1 cellular context compared by ENCODE assay signal in the genomic region with DNA sequence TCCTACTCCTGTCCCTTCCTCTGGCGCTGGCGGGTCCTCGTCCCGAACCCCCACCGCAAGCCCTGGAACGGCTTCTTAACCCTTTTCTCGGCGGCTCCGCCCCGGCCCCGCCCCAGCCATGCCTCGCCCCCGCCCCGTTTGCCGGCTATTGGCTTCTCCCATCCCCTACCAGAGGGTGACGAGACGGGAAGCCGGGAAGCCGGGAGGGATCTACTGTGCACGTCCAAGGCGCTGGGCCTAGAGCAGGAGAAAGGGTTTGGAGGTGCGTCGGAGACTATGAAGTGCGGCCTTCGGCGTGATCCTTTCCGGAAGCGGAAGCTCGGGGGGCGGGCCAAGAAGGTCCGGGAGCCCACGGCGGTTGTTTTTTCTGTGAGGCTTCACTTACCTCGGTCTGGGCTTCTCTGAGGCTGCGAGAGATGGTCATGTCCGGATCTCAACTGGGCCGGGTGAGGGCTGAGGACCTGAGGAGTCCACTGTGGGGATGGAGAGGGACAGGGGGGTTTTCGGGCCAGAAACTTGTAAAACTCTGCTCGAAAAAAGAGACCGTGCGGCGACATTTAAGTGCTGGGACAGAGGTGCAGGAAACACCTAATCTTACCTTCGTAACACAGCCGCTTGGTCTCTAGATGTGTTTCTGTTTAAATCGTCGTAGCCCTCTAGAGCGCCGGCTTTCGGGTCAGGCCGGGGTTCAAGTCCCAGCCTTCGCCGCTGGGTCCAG.
TF ChIP-seq lines count a peak whose summit lies in the region.

No MANE protein-coding gene starts in this region.

TF ChIP-seq in HepG2, 621 proteins besides CTCF, POLR2A, EP300 and RAD21 (continued from another document and continues in another):
- TF ChIP-seq, protein P1, sequence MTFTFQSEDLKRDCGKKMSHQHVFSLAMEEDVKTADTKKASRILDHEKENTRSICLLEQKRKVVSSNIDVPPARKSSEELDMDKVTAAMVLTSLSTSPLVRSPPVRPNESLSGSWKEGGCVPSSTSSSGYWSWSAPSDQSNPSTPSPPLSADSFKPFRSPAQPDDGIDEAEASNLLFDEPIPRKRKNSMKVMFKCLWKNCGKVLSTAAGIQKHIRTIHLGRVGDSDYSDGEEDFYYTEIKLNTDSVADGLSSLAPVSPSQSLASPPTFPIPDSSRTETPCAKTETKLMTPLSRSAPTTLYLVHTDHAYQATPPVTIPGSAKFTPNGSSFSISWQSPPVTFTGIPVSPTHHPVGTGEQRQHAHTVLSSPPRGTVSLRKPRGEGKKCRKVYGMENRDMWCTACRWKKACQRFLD (CRISPR knock-in tag; IDR thresholded peaks at IDR 0.05; ENCODE audit: borderline replicate concordance): no peak
- no peak for TF ChIP-seq ZNF34 (CRISPR knock-in tag; IDR thresholded peaks at IDR 0.05; ENCODE audit: borderline replicate concordance)
- no peak for TF ChIP-seq LCORL (IDR thresholded peaks at IDR 0.05)
- TF ChIP-seq LCORL (CRISPR knock-in tag; IDR thresholded peaks at IDR 0.05): no peak
- TF ChIP-seq ZNF256 (CRISPR knock-in tag; conservative IDR thresholded peaks at IDR 0.05): no peak
- no peak for TF ChIP-seq ZFP37 (CRISPR knock-in tag; IDR thresholded peaks at IDR 0.05; ENCODE audit: borderline replicate concordance)
- no peak for TF ChIP-seq ZIK1 (CRISPR knock-in tag; IDR thresholded peaks at IDR 0.05; ENCODE audit: borderline replicate concordance, low read depth)
- no peak for TF ChIP-seq PPARG (CRISPR knock-in tag; conservative IDR thresholded peaks at IDR 0.05)
- no peak for TF ChIP-seq ZNF136 (CRISPR knock-in tag; IDR thresholded peaks at IDR 0.05; ENCODE audit: low read depth)
- TF ChIP-seq NR2F6 (IDR thresholded peaks at IDR 0.05): no peak
- no peak for TF ChIP-seq NR2F6 (CRISPR knock-in tag; IDR thresholded peaks at IDR 0.05)
- TF ChIP-seq, protein P2, sequence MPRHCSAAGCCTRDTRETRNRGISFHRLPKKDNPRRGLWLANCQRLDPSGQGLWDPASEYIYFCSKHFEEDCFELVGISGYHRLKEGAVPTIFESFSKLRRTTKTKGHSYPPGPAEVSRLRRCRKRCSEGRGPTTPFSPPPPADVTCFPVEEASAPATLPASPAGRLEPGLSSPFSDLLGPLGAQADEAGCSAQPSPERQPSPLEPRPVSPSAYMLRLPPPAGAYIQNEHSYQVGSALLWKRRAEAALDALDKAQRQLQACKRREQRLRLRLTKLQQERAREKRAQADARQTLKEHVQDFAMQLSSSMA (CRISPR knock-in tag; IDR thresholded peaks at IDR 0.05): no peak
- TF ChIP-seq, protein P3, sequence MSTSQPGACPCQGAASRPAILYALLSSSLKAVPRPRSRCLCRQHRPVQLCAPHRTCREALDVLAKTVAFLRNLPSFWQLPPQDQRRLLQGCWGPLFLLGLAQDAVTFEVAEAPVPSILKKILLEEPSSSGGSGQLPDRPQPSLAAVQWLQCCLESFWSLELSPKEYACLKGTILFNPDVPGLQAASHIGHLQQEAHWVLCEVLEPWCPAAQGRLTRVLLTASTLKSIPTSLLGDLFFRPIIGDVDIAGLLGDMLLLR (CRISPR knock-in tag; IDR thresholded peaks at IDR 0.05): no peak
- no peak for TF ChIP-seq ASH2L (IDR thresholded peaks at IDR 0.05; ENCODE audit: insufficient read length, low read depth, low read length)
- no peak for TF ChIP-seq HNRNPUL1 (IDR thresholded peaks at IDR 0.05; ENCODE audit: low read depth, low read length)
- no peak for TF ChIP-seq RBM22 (optimal IDR thresholded peaks at IDR 0.05; ENCODE audit: low read length)
- no peak for TF ChIP-seq ZNF569 (CRISPR knock-in tag; IDR thresholded peaks at IDR 0.05; ENCODE audit: borderline replicate concordance)
- TF ChIP-seq, protein P4, sequence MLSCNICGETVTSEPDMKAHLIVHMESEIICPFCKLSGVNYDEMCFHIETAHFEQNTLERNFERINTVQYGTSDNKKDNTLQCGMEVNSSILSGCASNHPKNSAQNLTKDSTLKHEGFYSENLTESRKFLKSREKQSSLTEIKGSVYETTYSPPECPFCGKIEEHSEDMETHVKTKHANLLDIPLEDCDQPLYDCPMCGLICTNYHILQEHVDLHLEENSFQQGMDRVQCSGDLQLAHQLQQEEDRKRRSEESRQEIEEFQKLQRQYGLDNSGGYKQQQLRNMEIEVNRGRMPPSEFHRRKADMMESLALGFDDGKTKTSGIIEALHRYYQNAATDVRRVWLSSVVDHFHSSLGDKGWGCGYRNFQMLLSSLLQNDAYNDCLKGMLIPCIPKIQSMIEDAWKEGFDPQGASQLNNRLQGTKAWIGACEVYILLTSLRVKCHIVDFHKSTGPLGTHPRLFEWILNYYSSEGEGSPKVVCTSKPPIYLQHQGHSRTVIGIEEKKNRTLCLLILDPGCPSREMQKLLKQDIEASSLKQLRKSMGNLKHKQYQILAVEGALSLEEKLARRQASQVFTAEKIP (CRISPR knock-in tag; IDR thresholded peaks at IDR 0.05; ENCODE audit: borderline replicate concordance): no peak
- no peak for TF ChIP-seq ERF (CRISPR knock-in tag; IDR thresholded peaks at IDR 0.05)
- no peak for TF ChIP-seq ZFP82 (CRISPR knock-in tag; IDR thresholded peaks at IDR 0.05; ENCODE audit: borderline replicate concordance)
- peak; percentile 79 for TF ChIP-seq BORCS8-MEF2B (CRISPR knock-in tag; IDR thresholded peaks at IDR 0.05)
- TF ChIP-seq, protein P5, sequence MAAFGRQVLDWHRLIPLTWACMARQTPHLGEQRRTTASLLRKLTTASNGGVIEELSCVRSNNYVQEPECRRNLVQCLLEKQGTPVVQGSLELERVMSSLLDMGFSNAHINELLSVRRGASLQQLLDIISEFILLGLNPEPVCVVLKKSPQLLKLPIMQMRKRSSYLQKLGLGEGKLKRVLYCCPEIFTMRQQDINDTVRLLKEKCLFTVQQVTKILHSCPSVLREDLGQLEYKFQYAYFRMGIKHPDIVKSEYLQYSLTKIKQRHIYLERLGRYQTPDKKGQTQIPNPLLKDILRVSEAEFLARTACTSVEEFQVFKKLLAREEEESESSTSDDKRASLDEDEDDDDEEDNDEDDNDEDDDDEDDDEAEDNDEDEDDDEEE (CRISPR knock-in tag; IDR thresholded peaks at IDR 0.05): no peak
- 0 out of 2 replicates have a peak, but pooled peaks have one; percentile 14 for TF ChIP-seq GATAD1 (CRISPR knock-in tag; IDR thresholded peaks at IDR 0.05)
- no peak for TF ChIP-seq RFXAP (CRISPR knock-in tag; IDR thresholded peaks at IDR 0.05; ENCODE audit: borderline replicate concordance)
- no peak for TF ChIP-seq HNRNPL (IDR thresholded peaks at IDR 0.05; ENCODE audit: low read depth, low read length)
- no peak for TF ChIP-seq ZNF460 (CRISPR knock-in tag; IDR thresholded peaks at IDR 0.05; ENCODE audit: borderline replicate concordance)
- TF ChIP-seq ZNF383 (CRISPR knock-in tag; IDR thresholded peaks at IDR 0.05; ENCODE audit: borderline replicate concordance): no peak
- TF ChIP-seq GFI1 (CRISPR knock-in tag; IDR thresholded peaks at IDR 0.05; ENCODE audit: borderline replicate concordance): no peak
- TF ChIP-seq, protein P6, sequence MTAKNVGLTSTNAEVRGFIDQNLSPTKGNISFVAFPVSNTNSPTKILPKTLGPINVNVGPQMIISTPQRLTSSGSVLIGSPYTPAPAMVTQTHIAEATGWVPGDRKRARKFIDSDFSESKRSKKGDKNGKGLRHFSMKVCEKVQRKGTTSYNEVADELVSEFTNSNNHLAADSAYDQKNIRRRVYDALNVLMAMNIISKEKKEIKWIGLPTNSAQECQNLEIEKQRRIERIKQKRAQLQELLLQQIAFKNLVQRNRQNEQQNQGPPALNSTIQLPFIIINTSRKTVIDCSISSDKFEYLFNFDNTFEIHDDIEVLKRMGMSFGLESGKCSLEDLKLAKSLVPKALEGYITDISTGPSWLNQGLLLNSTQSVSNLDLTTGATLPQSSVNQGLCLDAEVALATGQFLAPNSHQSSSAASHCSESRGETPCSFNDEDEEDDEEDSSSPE (CRISPR knock-in tag; IDR thresholded peaks at IDR 0.05): 0 out of 2 replicates have a peak, but pooled peaks have one; percentile 18
- TF ChIP-seq KLF12 (CRISPR knock-in tag; IDR thresholded peaks at IDR 0.05; ENCODE audit: borderline replicate concordance): no peak
- no peak for TF ChIP-seq CBFB (CRISPR knock-in tag; IDR thresholded peaks at IDR 0.05)
- TF ChIP-seq NFRKB (IDR thresholded peaks at IDR 0.05): no peak
- TF ChIP-seq SMYD3 (CRISPR knock-in tag; IDR thresholded peaks at IDR 0.05): no peak
- TF ChIP-seq, protein P7, sequence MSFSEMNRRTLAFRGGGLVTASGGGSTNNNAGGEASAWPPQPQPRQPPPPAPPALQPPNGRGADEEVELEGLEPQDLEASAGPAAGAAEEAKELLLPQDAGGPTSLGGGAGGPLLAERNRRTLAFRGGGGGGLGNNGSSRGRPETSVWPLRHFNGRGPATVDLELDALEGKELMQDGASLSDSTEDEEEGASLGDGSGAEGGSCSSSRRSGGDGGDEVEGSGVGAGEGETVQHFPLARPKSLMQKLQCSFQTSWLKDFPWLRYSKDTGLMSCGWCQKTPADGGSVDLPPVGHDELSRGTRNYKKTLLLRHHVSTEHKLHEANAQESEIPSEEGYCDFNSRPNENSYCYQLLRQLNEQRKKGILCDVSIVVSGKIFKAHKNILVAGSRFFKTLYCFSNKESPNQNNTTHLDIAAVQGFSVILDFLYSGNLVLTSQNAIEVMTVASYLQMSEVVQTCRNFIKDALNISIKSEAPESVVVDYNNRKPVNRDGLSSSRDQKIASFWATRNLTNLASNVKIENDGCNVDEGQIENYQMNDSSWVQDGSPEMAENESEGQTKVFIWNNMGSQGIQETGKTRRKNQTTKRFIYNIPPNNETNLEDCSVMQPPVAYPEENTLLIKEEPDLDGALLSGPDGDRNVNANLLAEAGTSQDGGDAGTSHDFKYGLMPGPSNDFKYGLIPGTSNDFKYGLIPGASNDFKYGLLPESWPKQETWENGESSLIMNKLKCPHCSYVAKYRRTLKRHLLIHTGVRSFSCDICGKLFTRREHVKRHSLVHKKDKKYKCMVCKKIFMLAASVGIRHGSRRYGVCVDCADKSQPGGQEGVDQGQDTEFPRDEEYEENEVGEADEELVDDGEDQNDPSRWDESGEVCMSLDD (CRISPR knock-in tag; IDR thresholded peaks at IDR 0.05; ENCODE audit: borderline replicate concordance): no peak
- TF ChIP-seq SAP130 (CRISPR knock-in tag; IDR thresholded peaks at IDR 0.05; ENCODE audit: low read depth): peak; percentile 53
- TF ChIP-seq NR3C1 (CRISPR knock-in tag; IDR thresholded peaks at IDR 0.05): no peak
- TF ChIP-seq RXRB (CRISPR knock-in tag; IDR thresholded peaks at IDR 0.05; ENCODE audit: borderline replicate concordance): 0 out of 2 replicates have a peak, but pooled peaks have one; percentile 16
- peak; percentile 70; the same call in 1 of the 2 replicates for TF ChIP-seq ZNF274 (CRISPR knock-in tag; IDR thresholded peaks at IDR 0.05)
- no peak for TF ChIP-seq ZSCAN12 (CRISPR knock-in tag; IDR thresholded peaks at IDR 0.05)
- no peak; the same call in 1 of the 2 replicates for TF ChIP-seq MTA1 (CRISPR knock-in tag; IDR thresholded peaks at IDR 0.05; ENCODE audit: borderline replicate concordance)
- TF ChIP-seq ZNF367 (CRISPR knock-in tag; IDR thresholded peaks at IDR 0.05; ENCODE audit: borderline replicate concordance): no peak
- TF ChIP-seq, protein P8, sequence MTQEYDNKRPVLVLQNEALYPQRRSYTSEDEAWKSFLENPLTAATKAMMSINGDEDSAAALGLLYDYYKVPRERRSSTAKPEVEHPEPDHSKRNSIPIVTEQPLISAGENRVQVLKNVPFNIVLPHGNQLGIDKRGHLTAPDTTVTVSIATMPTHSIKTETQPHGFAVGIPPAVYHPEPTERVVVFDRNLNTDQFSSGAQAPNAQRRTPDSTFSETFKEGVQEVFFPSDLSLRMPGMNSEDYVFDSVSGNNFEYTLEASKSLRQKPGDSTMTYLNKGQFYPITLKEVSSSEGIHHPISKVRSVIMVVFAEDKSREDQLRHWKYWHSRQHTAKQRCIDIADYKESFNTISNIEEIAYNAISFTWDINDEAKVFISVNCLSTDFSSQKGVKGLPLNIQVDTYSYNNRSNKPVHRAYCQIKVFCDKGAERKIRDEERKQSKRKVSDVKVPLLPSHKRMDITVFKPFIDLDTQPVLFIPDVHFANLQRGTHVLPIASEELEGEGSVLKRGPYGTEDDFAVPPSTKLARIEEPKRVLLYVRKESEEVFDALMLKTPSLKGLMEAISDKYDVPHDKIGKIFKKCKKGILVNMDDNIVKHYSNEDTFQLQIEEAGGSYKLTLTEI (CRISPR knock-in tag; conservative IDR thresholded peaks at IDR 0.05): no peak
- no peak for TF ChIP-seq KAT7 (CRISPR knock-in tag; IDR thresholded peaks at IDR 0.05; ENCODE audit: borderline replicate concordance)
- no peak for TF ChIP-seq ADNP (CRISPR knock-in tag; IDR thresholded peaks at IDR 0.05)
- no peak for TF ChIP-seq ZNF546 (CRISPR knock-in tag; conservative IDR thresholded peaks at IDR 0.05)
- TF ChIP-seq ZNF510 (CRISPR knock-in tag; IDR thresholded peaks at IDR 0.05; ENCODE audit: low read depth): no peak
- peak; percentile 43 for TF ChIP-seq HNRNPLL (IDR thresholded peaks at IDR 0.05; ENCODE audit: low read depth, low read length, poor library complexity, severe bottlenecking)
- TF ChIP-seq, protein P9, sequence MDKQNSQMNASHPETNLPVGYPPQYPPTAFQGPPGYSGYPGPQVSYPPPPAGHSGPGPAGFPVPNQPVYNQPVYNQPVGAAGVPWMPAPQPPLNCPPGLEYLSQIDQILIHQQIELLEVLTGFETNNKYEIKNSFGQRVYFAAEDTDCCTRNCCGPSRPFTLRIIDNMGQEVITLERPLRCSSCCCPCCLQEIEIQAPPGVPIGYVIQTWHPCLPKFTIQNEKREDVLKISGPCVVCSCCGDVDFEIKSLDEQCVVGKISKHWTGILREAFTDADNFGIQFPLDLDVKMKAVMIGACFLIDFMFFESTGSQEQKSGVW (CRISPR knock-in tag; IDR thresholded peaks at IDR 0.05; ENCODE audit: borderline replicate concordance): no peak
- TF ChIP-seq, protein P10, sequence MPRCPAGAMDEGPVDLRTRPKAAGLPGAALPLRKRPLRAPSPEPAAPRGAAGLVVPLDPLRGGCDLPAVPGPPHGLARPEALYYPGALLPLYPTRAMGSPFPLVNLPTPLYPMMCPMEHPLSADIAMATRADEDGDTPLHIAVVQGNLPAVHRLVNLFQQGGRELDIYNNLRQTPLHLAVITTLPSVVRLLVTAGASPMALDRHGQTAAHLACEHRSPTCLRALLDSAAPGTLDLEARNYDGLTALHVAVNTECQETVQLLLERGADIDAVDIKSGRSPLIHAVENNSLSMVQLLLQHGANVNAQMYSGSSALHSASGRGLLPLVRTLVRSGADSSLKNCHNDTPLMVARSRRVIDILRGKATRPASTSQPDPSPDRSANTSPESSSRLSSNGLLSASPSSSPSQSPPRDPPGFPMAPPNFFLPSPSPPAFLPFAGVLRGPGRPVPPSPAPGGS (CRISPR knock-in tag; IDR thresholded peaks at IDR 0.05): no peak
- no peak for TF ChIP-seq PAWR (CRISPR knock-in tag; IDR thresholded peaks at IDR 0.05; ENCODE audit: borderline replicate concordance)
- TF ChIP-seq, protein P11, sequence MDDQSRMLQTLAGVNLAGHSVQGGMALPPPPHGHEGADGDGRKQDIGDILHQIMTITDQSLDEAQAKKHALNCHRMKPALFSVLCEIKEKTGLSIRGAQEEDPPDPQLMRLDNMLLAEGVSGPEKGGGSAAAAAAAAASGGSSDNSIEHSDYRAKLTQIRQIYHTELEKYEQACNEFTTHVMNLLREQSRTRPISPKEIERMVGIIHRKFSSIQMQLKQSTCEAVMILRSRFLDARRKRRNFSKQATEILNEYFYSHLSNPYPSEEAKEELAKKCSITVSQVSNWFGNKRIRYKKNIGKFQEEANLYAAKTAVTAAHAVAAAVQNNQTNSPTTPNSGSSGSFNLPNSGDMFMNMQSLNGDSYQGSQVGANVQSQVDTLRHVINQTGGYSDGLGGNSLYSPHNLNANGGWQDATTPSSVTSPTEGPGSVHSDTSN (CRISPR knock-in tag; IDR thresholded peaks at IDR 0.05; ENCODE audit: borderline replicate concordance): no peak
- TF ChIP-seq YEATS4 (CRISPR knock-in tag; IDR thresholded peaks at IDR 0.05; ENCODE audit: borderline replicate concordance): peak; percentile 35; the same call in 1 of the 2 replicates
- TF ChIP-seq ZNF30 (CRISPR knock-in tag; IDR thresholded peaks at IDR 0.05): no peak
- no peak for TF ChIP-seq RFXANK (CRISPR knock-in tag; IDR thresholded peaks at IDR 0.05)
